In genomic region chr19:1276620-1277007, GRCh38 we compare ENCODE assay signal across 8 cellular contexts. TPM values are rescaled to one million over a fixed set of nuclear protein-coding genes. Genes with fewer than 3 reads are reported as not detected.
DNase-seq lines count a peak whose midpoint lies in the region; ATAC-seq and TF ChIP-seq lines count a peak whose summit lies in the region.

No MANE protein-coding gene starts in this region.

- H3K9me2 ChIP-seq in neural cell (ENCODE audit: insufficient read depth, low read length): no peaks in the 10 kb centered on the region

- no peak for TF ChIP-seq CTCF in neural cell (IDR thresholded peaks at IDR 0.05; ENCODE audit: poor library complexity, severe bottlenecking)

- peaks cover 9% of the 10 kb centered on the region for H3K79me2 ChIP-seq in neural cell (replicated peaks; ENCODE audit: insufficient read depth, low read length)

- H3K4me3 ChIP-seq in CD4-positive, alpha-beta memory T cell (ENCODE audit: low read length in 2 of 2): peak overlapping the region; percentile 42 to 87
- H3K4me3 ChIP-seq in MG63: peak overlapping the region; percentile 72
- H3K4me3 ChIP-seq in neural cell (ENCODE audit: low read length): peak overlapping the region; percentile 82

- CTCF ChIA-PET in CD4-positive, alpha-beta memory T cell (lab: Charles Lee; ENCODE audit: partially characterized antibody): interaction anchor here (0.7 kb wide), 1 partner anchor 524 kb away, joined by 3 read pairs; no protein-coding TSS in a partner anchor

- H3K27me3 Mint-ChIP-seq in CD4-positive, alpha-beta memory T cell: no peaks in the 10 kb centered on the region

- peak overlapping the region; percentile 93 for H3K27ac ChIP-seq in CD4-positive, alpha-beta memory T cell (ENCODE audit: low read depth, low read length)
- H3K27ac ChIP-seq in caudate nucleus (ENCODE audit: low read depth, low read length) (peak overlapping the region; percentile 94), neural cell (ENCODE audit: low read length) (peak overlapping the region; percentile 93)

- intact Hi-C loops in CD4-positive, alpha-beta memory T cell (cut with micrococcal nuclease): loop anchor here (5.0 kb wide), 1 partner anchor 81 kb away; no protein-coding TSS in a partner anchor

- H3K27me3 ChIP-seq in CD4-positive, alpha-beta memory T cell (ENCODE audit: insufficient read depth, low read length): no peaks in the 10 kb centered on the region
- H3K27me3 ChIP-seq in MG63 (no peaks in the 10 kb centered on the region), neural cell (ENCODE audit: insufficient read depth, low read depth, low read length) (no peaks in the 10 kb centered on the region)

- H3K4me1 Mint-ChIP-seq in CD4-positive, alpha-beta memory T cell: peaks cover 19 to 56% (median 32%) of the 10 kb centered on the region in 4 donors

- no peaks in the 10 kb centered on the region for H3K9me3 ChIP-seq in CD4-positive, alpha-beta memory T cell (ENCODE audit: control insufficient read depth in 1 of 2, low read length in 2 of 2)
- H3K9me3 ChIP-seq in MG63 (no peaks in the 10 kb centered on the region), neural cell (ENCODE audit: low read length) (no peaks in the 10 kb centered on the region)

- peaks cover 3% of the 10 kb centered on the region for H4K20me1 ChIP-seq in neural cell (ENCODE audit: insufficient read depth)

- POLR2A ChIA-PET in CD4-positive, alpha-beta memory T cell (lab: Charles Lee; ENCODE audit: partially characterized antibody): interaction anchor here (1.8 to 5.7 kb wide), 5 partner anchors 8 to 376 kb away, joined by 6 to 74 read pairs (median 31); partner anchors contain the start of gene CIRBP

- peaks cover 24 to 50% of the 10 kb centered on the region in 2 donors for H3K36me3 Mint-ChIP-seq in CD4-positive, alpha-beta memory T cell

- H3F3A ChIP-seq in neural cell (ENCODE audit: insufficient read depth, low read length, poor library complexity, severe bottlenecking): no peaks in the 10 kb centered on the region

- no peak for ATAC-seq in GM21576 (IDR thresholded peaks at IDR 0.05; ENCODE audit: unreplicated experiment)
- ATAC-seq in HG02763 (IDR thresholded peaks at IDR 0.05; ENCODE audit: unreplicated experiment): no peak

- H3K4me3 Mint-ChIP-seq in CD4-positive, alpha-beta memory T cell: peak overlapping the region; percentile 87 to 93 (median 90)

- H3K9me3 Mint-ChIP-seq in CD4-positive, alpha-beta memory T cell: peaks cover 0 to 11% (median 0%) of the 10 kb centered on the region in 8 donors

- no peak for TF ChIP-seq EP300 in neural cell (conservative IDR thresholded peaks at IDR 0.05; ENCODE audit: poor library complexity, severe bottlenecking)

- H3K4me2 ChIP-seq in neural cell (ENCODE audit: low read length): peak overlapping the region; percentile 84

- H2AFZ ChIP-seq in neural cell (ENCODE audit: low read depth, low read length): no peak overlapping the region

- peak in 3 of 5 donors; percentile 45 to 55 (median 52) for DNase-seq in CD4-positive, alpha-beta memory T cell
- DNase-seq in MG63 (no peak), caudate nucleus (lab: John Stamatoyannopoulos, UW) (no peak), islet precursor cell (no peak), HCEC 1CT (no peak)

- H3K27ac Mint-ChIP-seq in CD4-positive, alpha-beta memory T cell: peak overlapping the region; percentile 95 to 98 (median 96)

- H3K36me3 ChIP-seq in CD4-positive, alpha-beta memory T cell (ENCODE audit: insufficient read depth, low read length): peaks cover 41% of the 10 kb centered on the region
- H3K36me3 ChIP-seq in MG63 (peaks cover 30% of the 10 kb centered on the region), neural cell (ENCODE audit: insufficient read depth, low read length) (peaks cover 5% of the 10 kb centered on the region)

- H3K4me1 ChIP-seq in CD4-positive, alpha-beta memory T cell (ENCODE audit: insufficient read depth, low read length): peaks cover 49% of the 10 kb centered on the region

- H3K9ac ChIP-seq in neural cell (ENCODE audit: low read length): peak overlapping the region; percentile 87

- no peak for TF ChIP-seq RAD21 in neural cell (conservative IDR thresholded peaks at IDR 0.05)

TF ChIP-seq in neural cell, 6 proteins besides CTCF, POLR2A, EP300 and RAD21:
- TF ChIP-seq SMC3 (conservative IDR thresholded peaks at IDR 0.05; ENCODE audit: poor library complexity): no peak
- TF ChIP-seq MXI1 (conservative IDR thresholded peaks at IDR 0.05; ENCODE audit: poor library complexity, severe bottlenecking): no peak
- TF ChIP-seq POLR2AphosphoS5 (IDR thresholded peaks at IDR 0.05): no peak
- TF ChIP-seq REST (IDR thresholded peaks at IDR 0.05; ENCODE audit: borderline replicate concordance): no peak

RNA-seq across cellular contexts. Expression of gene FAM174C, which starts 1.3 kb away (rescaled TPM):
- total RNA-seq in CD4-positive, alpha-beta memory T cell: 10 to 100 TPM; 50.5 to 54.2 TPM
- polyA plus RNA-seq in CD4-positive, alpha-beta memory T cell: 100 to 1,000 TPM in 1 of 2 donors, 10 to 100 TPM in 1; 57.2 to 114 TPM
- total RNA-seq in MG63 (2014; rRNA removed; shearing (Covaris generic); ENCODE audit: low replicate concordance): 32.2 and 57.2 TPM in 2 replicates
- 21.7 and 28.4 TPM in 2 replicates for polyA plus RNA-seq in neural cell
- 5.1 and 7.5 TPM in 2 replicates for polyA minus RNA-seq in neural cell

RNA-seq across cellular contexts. Expression of gene CIRBP, which starts 7.5 kb away (rescaled TPM):
- 100 to 1,000 TPM; 574 to 638 TPM for total RNA-seq in CD4-positive, alpha-beta memory T cell
- polyA plus RNA-seq in CD4-positive, alpha-beta memory T cell: 100 to 1,000 TPM; 160 to 257 TPM
- total RNA-seq in MG63 (2014; rRNA removed; shearing (Covaris generic); ENCODE audit: low replicate concordance): 64.1 and 68.5 TPM in 2 replicates
- 1,663 and 1,665 TPM in 2 replicates for polyA plus RNA-seq in neural cell
- 542 and 651 TPM in 2 replicates for polyA minus RNA-seq in neural cell

RNA-seq across cellular contexts. Expression of gene EFNA2, which starts 9.1 kb away (rescaled TPM):
- not detected for total RNA-seq in CD4-positive, alpha-beta memory T cell
- polyA plus RNA-seq in CD4-positive, alpha-beta memory T cell: not detected
- total RNA-seq in MG63 (2014; rRNA removed; shearing (Covaris generic); ENCODE audit: low replicate concordance): 0.76 TPM in 1 of 2 replicates, not detected in the other
- polyA plus RNA-seq in neural cell: 9.8 and 10.3 TPM in 2 replicates
- 23.4 and 24.8 TPM in 2 replicates for polyA minus RNA-seq in neural cell

RNA-seq across cellular contexts. Expression of gene MIDN, which starts 28.2 kb away (rescaled TPM):
- 10 to 100 TPM; 30.3 to 34.0 TPM for total RNA-seq in CD4-positive, alpha-beta memory T cell
- 1 to 10 TPM in 1 of 2 donors, under 1 TPM in 1; 0.75 to 6.1 TPM for polyA plus RNA-seq in CD4-positive, alpha-beta memory T cell
- total RNA-seq in MG63 (2014; rRNA removed; shearing (Covaris generic); ENCODE audit: low replicate concordance): 4.6 and 5.7 TPM in 2 replicates
- 24.8 and 28.3 TPM in 2 replicates for polyA plus RNA-seq in neural cell
- polyA minus RNA-seq in neural cell: 56.4 and 57.9 TPM in 2 replicates

RNA-seq across cellular contexts. Expression of gene ATP5F1D, which starts 35.1 kb away (rescaled TPM):
- 100 to 1,000 TPM; 105 to 108 TPM for total RNA-seq in CD4-positive, alpha-beta memory T cell
- 100 to 1,000 TPM; 133 to 243 TPM for polyA plus RNA-seq in CD4-positive, alpha-beta memory T cell
- 29.4 and 33.8 TPM in 2 replicates for total RNA-seq in MG63 (2014; rRNA removed; shearing (Covaris generic); ENCODE audit: low replicate concordance)
- polyA plus RNA-seq in neural cell: 22.8 and 47.8 TPM in 2 replicates
- polyA minus RNA-seq in neural cell: 9.0 and 13.3 TPM in 2 replicates

Comparison
In these comparisons a context has a peak if more than half of its experiments do, and no peak if none do; other contexts are left out.
1. DNase-seq: peak in CD4-positive, alpha-beta memory T cell (3 of 5); none in MG63 (single experiment), caudate nucleus (0 of 61), islet precursor cell (single experiment) and HCEC 1CT (single experiment).
2. Peak in every context shown above with its lines, with median percentiles within 50 percentile points of each other: H3K27ac ChIP-seq and H3K4me3 ChIP-seq.